ENCODE assay signal across 8 cellular contexts in the genomic region with DNA sequence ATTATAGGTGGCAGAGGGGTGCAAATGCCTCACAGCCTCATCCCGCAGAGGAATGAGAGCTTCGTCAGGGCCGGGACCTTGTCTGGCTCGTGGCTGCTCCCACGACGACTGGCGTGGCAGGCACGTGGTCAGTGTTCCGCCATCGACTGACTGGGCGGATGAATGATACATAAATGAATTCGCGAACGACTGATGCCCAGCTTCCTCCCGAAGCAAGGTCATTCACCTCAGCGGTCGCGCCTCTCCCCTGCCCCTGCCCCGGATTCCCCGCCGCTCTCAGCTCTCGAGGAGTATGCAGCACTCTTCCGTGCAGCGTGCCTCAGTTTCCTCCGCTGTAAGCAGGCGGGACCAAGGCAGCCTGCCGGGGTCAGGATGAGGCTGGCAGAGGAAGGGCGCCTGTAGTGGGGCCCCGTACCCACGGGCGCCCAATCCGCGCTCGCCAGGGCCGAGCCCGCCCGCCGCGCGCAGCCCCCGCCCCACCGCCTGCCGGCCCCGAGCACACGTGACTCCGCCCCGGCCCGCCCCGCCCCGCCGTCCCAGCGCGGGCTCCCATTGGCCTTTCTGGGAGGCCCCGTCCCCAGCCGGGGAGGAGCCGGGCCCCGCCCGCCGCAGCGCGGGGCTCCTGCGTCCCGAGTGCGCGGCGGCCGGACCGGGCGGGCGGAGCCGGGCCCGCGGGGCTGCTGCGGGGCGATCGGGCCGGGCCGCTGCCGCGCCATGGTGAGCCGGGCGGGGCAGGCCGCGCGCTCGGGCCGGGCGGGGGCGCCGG. TPM values are rescaled to one million over a fixed set of nuclear protein-coding genes. Genes with fewer than 3 reads are reported as not detected.
DNase-seq lines count a peak whose midpoint lies in the region; ATAC-seq, FAIRE-seq and TF ChIP-seq lines count a peak whose summit lies in the region.

A gene (plus strand): TSS at position 632 of the 766 bp plus-strand sequence. CDS start 7,605 bp downstream, outside the sequence.

- H3K4me3 Mint-ChIP-seq in CD4-positive, alpha-beta T cell = peak within 1 kb of the TSS; percentile 97
- peak within 1 kb of the TSS; percentile 86 to 99 (median 94) for H3K4me3 Mint-ChIP-seq in naive B cell

- ATAC-seq in CD4-positive, alpha-beta T cell (ENCODE audit: poor library complexity) = peak; percentile 84
- ATAC-seq in GM19455 (IDR thresholded peaks at IDR 0.05; ENCODE audit: unreplicated experiment) = peak; percentile 66
- ATAC-seq in naive B cell (ENCODE audit: low read depth in 2 of 2) = peak; percentile 75 to 80

- H3K4me1 Mint-ChIP-seq in CD4-positive, alpha-beta T cell (ENCODE audit: low read depth) = peaks cover 73% of the 10 kb centered on the region
- H3K4me1 Mint-ChIP-seq in naive B cell = peaks cover 65 to 79% (median 73%) of the 10 kb centered on the region in 3 donors

- no peaks in the 10 kb centered on the region for H3K9me3 Mint-ChIP-seq in CD4-positive, alpha-beta T cell
- H3K9me3 Mint-ChIP-seq in naive B cell = no peaks in the 10 kb centered on the region

- H3K9me3 ChIP-seq in CD4-positive, alpha-beta T cell (ENCODE audit: control insufficient read depth, low read length) = no peaks in the 10 kb centered on the region

- DNase-seq in CD4-positive, alpha-beta T cell = peak; percentile 72 to 87 (median 80)
- DNase-seq in HUDEP-2 (lab: John Stamatoyannopoulos, UW; ENCODE audit: unreplicated experiment in 76 of 76) (peak in 71 of 76 experiments; percentile 1 to 82 (median 65)), RCC 7860 (ENCODE audit: low spot score) (peak; percentile 26), activated T-helper 1 cell treated with Interleukin-2 at 50 U/mL for 16 hours (ENCODE audit: low read depth) (peak; percentile 83), fibroblast of gingiva (ENCODE audit: low read depth) (peak; percentile 79), naive B cell (peak; percentile 88)
- peak; percentile 66 to 75 for DNase-seq in stimulated activated CD8-positive, alpha-beta memory T cell treated with anti-CD3 and anti-CD28 coated beads, Interleukin-7, amount 100 ng/mL, for 48 hours (ENCODE audit: extremely low read depth in 1 of 2, low read depth in 1 of 2)

- no peaks in the 10 kb centered on the region for H3K27me3 ChIP-seq in CD4-positive, alpha-beta T cell (ENCODE audit: control insufficient read depth, insufficient read depth, low read length)

- POLR2A ChIA-PET in CD4-positive, alpha-beta T cell (lab: Charles Lee) = interaction anchor here (1.2 to 3.0 kb wide), 3 partner anchors 46 to 75 kb away, joined by 5 to 18 read pairs (median 7); a partner anchor contains a TSS

- FAIRE-seq in RCC 7860 (lab: Jason Lieb, UNC) = no peak

- peak within 1 kb of the TSS; percentile 94 for H3K27ac Mint-ChIP-seq in CD4-positive, alpha-beta T cell
- H3K27ac Mint-ChIP-seq in naive B cell = peak within 1 kb of the TSS; percentile 95 to 99 (median 97)

- peak within 1 kb of the TSS; percentile 57 for H3K27ac ChIP-seq in CD4-positive, alpha-beta T cell (ENCODE audit: low read depth, low read length)

- CTCF ChIA-PET in CD4-positive, alpha-beta T cell (lab: Charles Lee) = no interaction called here

- TF ChIP-seq CTCF in CD4-positive, alpha-beta T cell (IDR thresholded peaks at IDR 0.05) = no peak

- intact Hi-C loops in CD4-positive, alpha-beta T cell (cut with DNase I, micrococcal nuclease) = loop anchor here in 1 of 2 experiments (5.0 kb wide), 3 partner anchors 74 to 309 kb away; a partner anchor contains a TSS

- no peaks in the 10 kb centered on the region for H3K27me3 Mint-ChIP-seq in CD4-positive, alpha-beta T cell
- no peaks in the 10 kb centered on the region for H3K27me3 Mint-ChIP-seq in naive B cell

- peaks cover 20% of the 10 kb centered on the region for H3K36me3 Mint-ChIP-seq in CD4-positive, alpha-beta T cell (ENCODE audit: low read depth)
- no peaks in the 10 kb centered on the region for H3K36me3 Mint-ChIP-seq in naive B cell

RNA-seq across cellular contexts. Expression of the gene that starts here (rescaled TPM):
- total RNA-seq in CD4-positive, alpha-beta T cell = 10 to 100 TPM; 76.3 to 79.7 TPM
- polyA plus RNA-seq in naive B cell (ENCODE audit: low read depth in 6 of 6) = 10 to 100 TPM; 53.0 to 82.7 (median 67.7) TPM

Comparison
In these comparisons a context has a peak if more than half of its experiments do, and no peak if none do; other contexts are left out.
1. Peak in every context shown above with its lines: DNase-seq, ATAC-seq and H3K27ac ChIP-seq.
2. DNase-seq: peak in every context shown above with its lines; median percentile 88 in naive B cell; 83 in activated T-helper 1 cell treated with Interleukin-2 at 50 U/mL for 16 hours; 80 in CD4-positive, alpha-beta T cell; 79 in fibroblast of gingiva; 70 in stimulated activated CD8-positive, alpha-beta memory T cell treated with anti-CD3 and anti-CD28 coated beads, Interleukin-7, amount 100 ng/mL, for 48 hours; 65 in HUDEP-2; 26 in RCC 7860.